In genomic region chr17:73311781-73312641, GRCh38 we compare ENCODE assay signal across 8 cellular contexts. TPM values are rescaled to one million over a fixed set of nuclear protein-coding genes. Genes with fewer than 3 reads are reported as not detected.
A peak's percentile ranks its signal among the peaks of the same experiment; 100 is the strongest.
DNase-seq lines count a peak whose midpoint lies in the region; ATAC-seq, FAIRE-seq and TF ChIP-seq lines count a peak whose summit lies in the region.

Gene CDC42EP4 (minus strand): TSS chr17:73312001. CDS start chr17:73286500, 25,501 bp downstream.

- CTCF ChIA-PET in Calu3 (lab: Charles Lee) (interaction anchor here (0.7 to 3.1 kb wide), 7 partner anchors 19 to 58 kb away, joined by 3 to 24 read pairs (median 6); no protein-coding TSS in a partner anchor), OCI-LY7 (lab: Charles Lee; ENCODE audit: unreplicated experiment) (no interaction called here)

- H3K36me3 Mint-ChIP-seq in Calu3 (ENCODE audit: insufficient read depth, unreplicated experiment) = peaks cover 50% of the 10 kb centered on the region
- no peaks in the 10 kb centered on the region for H3K36me3 Mint-ChIP-seq in activated T-cell treated with anti-CD3 and anti-CD28 coated beads, Interleukin-2, amount 50 U/mL, for 4 hours (ENCODE audit: insufficient read depth)

- peak; percentile 90 for ATAC-seq in GM21381 (IDR thresholded peaks at IDR 0.05; ENCODE audit: unreplicated experiment)
- peak; percentile 92 to 95 for ATAC-seq in activated T-cell treated with anti-CD3 and anti-CD28 coated beads, Interleukin-2, amount 50 U/mL, for 4 hours

- H3K27ac ChIP-seq in OCI-LY7 (ENCODE audit: low read depth, low read length, poor library complexity, severe bottlenecking) = no peak within 1 kb of the TSS

- POLR2A ChIA-PET in OCI-LY7 (lab: Charles Lee) = no interaction called here

- no peaks in the 10 kb centered on the region for H3K9me3 ChIP-seq in OCI-LY7 (ENCODE audit: low read length)

- intact Hi-C loops in Calu3 (cut with micrococcal nuclease; ENCODE audit: unreplicated experiment) = loop anchor here (2.0 kb wide), 1 partner anchor 29 kb away; no protein-coding TSS in a partner anchor
- intact Hi-C loops in OCI-LY7 (cut with micrococcal nuclease; ENCODE audit: unreplicated experiment) = no loop called here

- H4K20me1 ChIP-seq in OCI-LY7 (ENCODE audit: insufficient read depth, low read length) = no peaks in the 10 kb centered on the region

- no peak within 1 kb of the TSS for H2AFZ ChIP-seq in OCI-LY7 (ENCODE audit: low read length)

- TF ChIP-seq POLR2A in erythroblast (IDR thresholded peaks at IDR 0.05; ENCODE audit: low read length) = peak; percentile 74

- peak within 1 kb of the TSS; percentile 94 for H3K4me3 Mint-ChIP-seq in Calu3 (ENCODE audit: low read depth, unreplicated experiment)
- peak within 1 kb of the TSS; percentile 83 for H3K4me3 Mint-ChIP-seq in activated T-cell treated with anti-CD3 and anti-CD28 coated beads, Interleukin-2, amount 50 U/mL, for 4 hours

- no peaks in the 10 kb centered on the region for H3K27me3 Mint-ChIP-seq in Calu3 (ENCODE audit: unreplicated experiment)
- no peaks in the 10 kb centered on the region for H3K27me3 Mint-ChIP-seq in activated T-cell treated with anti-CD3 and anti-CD28 coated beads, Interleukin-2, amount 50 U/mL, for 4 hours (ENCODE audit: low read depth)

- TF ChIP-seq CTCF in Calu3 (IDR thresholded peaks at IDR 0.05; ENCODE audit: unreplicated experiment) (no peak), OCI-LY7 (conservative IDR thresholded peaks at IDR 0.05; ENCODE audit: low read length) (no peak)

- H3K4me3 ChIP-seq in OCI-LY7 (ENCODE audit: low read depth, low read length, poor library complexity, severe bottlenecking) = no peak within 1 kb of the TSS

- H3K9me2 ChIP-seq in OCI-LY7 (ENCODE audit: insufficient read depth, low read length) = no peaks in the 10 kb centered on the region

- no peaks in the 10 kb centered on the region for H3K9me3 Mint-ChIP-seq in Calu3 (ENCODE audit: low read depth, unreplicated experiment)
- no peaks in the 10 kb centered on the region for H3K9me3 Mint-ChIP-seq in activated T-cell treated with anti-CD3 and anti-CD28 coated beads, Interleukin-2, amount 50 U/mL, for 4 hours

- BruUV-seq in Calu3 (replicated peaks; lab: Mats Ljungman, UMichigan) = TSS peak; percentile 88
- no TSS peak for BruUV-seq in OCI-LY7 (replicated peaks; lab: Mats Ljungman, UMichigan)

- no peaks in the 10 kb centered on the region for H3K4me1 ChIP-seq in OCI-LY7 (ENCODE audit: insufficient read depth, low read length, poor library complexity, severe bottlenecking)

- H3K27ac Mint-ChIP-seq in Calu3 (ENCODE audit: unreplicated experiment) = peak within 1 kb of the TSS; percentile 93

- peaks cover 27% of the 10 kb centered on the region for H3K4me1 Mint-ChIP-seq in Calu3 (ENCODE audit: low read depth, unreplicated experiment)
- peaks cover 15% of the 10 kb centered on the region for H3K4me1 Mint-ChIP-seq in activated T-cell treated with anti-CD3 and anti-CD28 coated beads, Interleukin-2, amount 50 U/mL, for 4 hours (ENCODE audit: low read depth)

- DNase-seq in Calu3 (peak; percentile 97), HTR-8/SVneo (ENCODE audit: insufficient read length, low spot score) (peak; percentile 95), OCI-LY7 (ENCODE audit: low spot score) (no peak), erythroblast (lab: John Stamatoyannopoulos, UW) (peak; percentile 93 to 96), mucosa of gallbladder (ENCODE audit: low spot score) (peak; percentile 96)
- peak; percentile 81 for DNase-seq in activated T-cell treated with anti-CD3 and anti-CD28 coated beads, Interleukin-2, amount 50 U/mL, for 4 hours
- DNase-seq in stimulated activated CD8-positive, alpha-beta memory T cell treated with anti-CD3 and anti-CD28 coated beads, Interleukin-4, amount 100 ng/mL, for 24 hours (ENCODE audit: low read depth) = peak; percentile 79

- peak; percentile 42 for FAIRE-seq in HTR-8/SVneo (lab: Jason Lieb, UNC)

- H3K4me2 ChIP-seq in OCI-LY7 (ENCODE audit: low read length) = peak within 1 kb of the TSS; percentile 21

- no peaks in the 10 kb centered on the region for H3K36me3 ChIP-seq in OCI-LY7 (ENCODE audit: insufficient read depth, low read length)

- H3K79me2 ChIP-seq in OCI-LY7 (ENCODE audit: insufficient read depth, low read depth, low read length) = no peaks in the 10 kb centered on the region

RNA-seq across cellular contexts. Expression of gene CDC42EP4, which starts in this region (rescaled TPM):
- total RNA-seq in Calu3 (2022) (50.2 and 60.1 TPM in 2 replicates), OCI-LY7 (2022) (not detected in 2 replicates), mucosa of gallbladder (77.6 TPM)
- total RNA-seq in OCI-LY7 (2014; rRNA removed; shearing (Covaris generic)) = not detected in 2 replicates
- total RNA-seq in activated T-cell treated with anti-CD3 and anti-CD28 coated beads, Interleukin-2, amount 50 U/mL, for 4 hours = 1 to 10 TPM in 1 of 3 donors, under 1 TPM in 2; 0.24 to 1.1 (median 0.30) TPM

Comparison
In these comparisons a context has a peak if more than half of its experiments do, and no peak if none do; other contexts are left out.
1. RNA of gene CDC42EP4 (total RNA-seq): 77.6 TPM in mucosa of gallbladder (single experiment) and 50.2 to 60.1 TPM in Calu3; 0.24 to 1.1 TPM in activated T-cell treated with anti-CD3 and anti-CD28 coated beads, Interleukin-2, amount 50 U/mL, for 4 hours and not detected in OCI-LY7; every median in the first group is over 10 times any median in the second.